Comparison of ENCODE assay signal across 35 cellular contexts in genomic region chr4:26099967-26100366, GRCh38.
"Had no signal": no experiment of that assay in that cellular context is flagged by ENCODE, and none has a peak within 500 bp of the region (broad histone marks: within the 10 kb centered on the region; RNA-seq: fewer than 3 reads in every experiment).

No MANE protein-coding gene starts in this region.

- H3K4me3 ChIP-seq: adrenal gland, ascending aorta, body of pancreas, breast epithelium, cardiac muscle cell had no signal

- H3K9me3 ChIP-seq: adrenal gland, body of pancreas had no signal

- H3K4me1 Mint-ChIP-seq: activated naive CD4-positive, alpha-beta T cell treated with anti-CD3 and anti-CD28 coated beads, Interleukin-2, amount 50 U/mL, for 24 hours; brain; central memory CD8-positive, alpha-beta T cell had no signal

- H3K27ac Mint-ChIP-seq: activated naive CD4-positive, alpha-beta T cell treated with anti-CD3 and anti-CD28 coated beads for 36 hours; activated naive CD4-positive, alpha-beta T cell treated with anti-CD3 and anti-CD28 coated beads, Interleukin-2, amount 10 ng/mL, durations not matched to agents 7 days and 5 days; activated naive CD4-positive, alpha-beta T cell treated with anti-CD3 and anti-CD28 coated beads, Interleukin-2, amount 50 U/mL, for 24 hours; activated naive CD4-positive, alpha-beta T cell treated with anti-CD3 and anti-CD28 coated beads, Interleukin-2, amount 50 U/mL, for 72 hours; activated naive CD8-positive, alpha-beta T cell; activated naive CD8-positive, alpha-beta T cell treated with anti-CD3 and anti-CD28 coated beads for 36 hours; activated naive CD8-positive, alpha-beta T cell treated with anti-CD3 and anti-CD28 coated beads, Interleukin-2, amount 10 ng/mL, durations not matched to agents 7 days and 5 days; activated naive CD8-positive, alpha-beta T cell treated with anti-CD3 and anti-CD28 coated beads, Interleukin-2, amount 50 U/mL, for 24 hours; activated T-cell treated with anti-CD3 and anti-CD28 coated beads, Interleukin-2, amount 50 U/mL, for 24 hours; activated T-cell treated with anti-CD3 and anti-CD28 coated beads, Interleukin-2, amount 50 U/mL, for 72 hours; activated T-helper 2 cell treated with anti-CD3 and anti-CD28 coated beads, Interferon-gamma antibody, Interleukin-2, Interleukin-4, amounts not matched to agents 10 μg/mL and 5 μg/mL and 100 μg/mL, durations not matched to agents 14 hours and 24 hours and 36 hours; brain had no signal

- H3K27me3 Mint-ChIP-seq: activated naive CD4-positive, alpha-beta T cell treated with anti-CD3 and anti-CD28 coated beads, Interleukin-2, amount 10 ng/mL, durations not matched to agents 7 days and 5 days; activated naive CD4-positive, alpha-beta T cell treated with anti-CD3 and anti-CD28 coated beads, Interleukin-2, amount 50 U/mL, for 24 hours; activated T-cell treated with anti-CD3 and anti-CD28 coated beads, Interleukin-2, amount 50 U/mL, for 24 hours had no signal

- DNase-seq: activated effector memory CD4-positive, alpha-beta T cell treated with anti-CD3 and anti-CD28 coated beads, Interleukin-2, amount 50 U/mL, for 16 hours; activated effector memory CD4-positive, alpha-beta T cell treated with Interleukin-2 at 50 U/mL for 16 hours; activated gamma-delta T cell; activated gamma-delta T cell treated with Interleukin-2 at 50 U/mL for 16 hours; activated naive CD4-positive, alpha-beta T cell; activated naive CD4-positive, alpha-beta T cell treated with anti-CD3 and anti-CD28 coated beads for 36 hours; activated naive CD4-positive, alpha-beta T cell treated with anti-CD3 and anti-CD28 coated beads, Interleukin-2, amount 10 ng/mL, durations not matched to agents 7 days and 5 days; activated naive CD4-positive, alpha-beta T cell treated with anti-CD3 and anti-CD28 coated beads, Interleukin-2, amount 50 U/mL, for 16 hours; activated naive CD4-positive, alpha-beta T cell treated with Interleukin-2 at 50 U/mL for 16 hours; activated naive CD8-positive, alpha-beta T cell treated with anti-CD3 and anti-CD28 coated beads for 36 hours; activated naive CD8-positive, alpha-beta T cell treated with anti-CD3 and anti-CD28 coated beads, Interleukin-2, amount 10 ng/mL, durations not matched to agents 7 days and 5 days; activated naive CD8-positive, alpha-beta T cell treated with anti-CD3 and anti-CD28 coated beads, Interleukin-2, amount 50 U/mL, for 24 hours; activated T-cell treated with anti-CD3 and anti-CD28 coated beads for 4 hours; activated T-cell treated with anti-CD3 and anti-CD28 coated beads, Interleukin-2, amount 50 U/mL, for 1 hour; activated T-cell treated with anti-CD3 and anti-CD28 coated beads, Interleukin-2, amount 50 U/mL, for 24 hours; activated T-cell treated with anti-CD3 and anti-CD28 coated beads, Interleukin-2, amount 50 U/mL, for 4 hours; activated T-cell treated with anti-CD3 and anti-CD28 coated beads, Interleukin-2, amount 50 U/mL, for 48 hours; activated T-cell treated with anti-CD3 and anti-CD28 coated beads, Interleukin-2, amount 50 U/mL, for 72 hours; adrenal gland; amniotic stem cell; amygdala; aorta; body of pancreas; brain microvascular endothelial cell; central memory CD4-positive, alpha-beta T cell; cerebellar nuclear complex had no signal

- ATAC-seq: activated naive CD4-positive, alpha-beta T cell treated with anti-CD3 and anti-CD28 coated beads, Interleukin-2, amount 50 U/mL, for 72 hours; activated naive CD8-positive, alpha-beta T cell treated with anti-CD3 and anti-CD28 coated beads, Interleukin-2, amount 50 U/mL, for 24 hours; activated T-cell treated with anti-CD3 and anti-CD28 coated beads, Interleukin-2, amount 50 U/mL, for 4 hours; activated T-cell treated with anti-CD3 and anti-CD28 coated beads, Interleukin-2, amount 50 U/mL, for 72 hours; body of pancreas had no signal

- H3K4me1 ChIP-seq: adrenal gland, ascending aorta, body of pancreas, breast epithelium had no signal

- H3K36me3 ChIP-seq: adrenal gland, ascending aorta, brain microvascular endothelial cell, breast epithelium, cardiac muscle cell had no signal

- H3K4me3 Mint-ChIP-seq: activated naive CD4-positive, alpha-beta T cell treated with anti-CD3 and anti-CD28 coated beads for 36 hours; activated naive CD4-positive, alpha-beta T cell treated with anti-CD3 and anti-CD28 coated beads, Interleukin-2, amount 10 ng/mL, durations not matched to agents 7 days and 5 days; activated naive CD4-positive, alpha-beta T cell treated with anti-CD3 and anti-CD28 coated beads, Interleukin-2, amount 50 U/mL, for 24 hours; activated naive CD8-positive, alpha-beta T cell; activated naive CD8-positive, alpha-beta T cell treated with anti-CD3 and anti-CD28 coated beads for 36 hours; activated naive CD8-positive, alpha-beta T cell treated with anti-CD3 and anti-CD28 coated beads, Interleukin-2, amount 10 ng/mL, durations not matched to agents 7 days and 5 days; activated naive CD8-positive, alpha-beta T cell treated with anti-CD3 and anti-CD28 coated beads, Interleukin-2, amount 50 U/mL, for 24 hours; activated T-cell treated with anti-CD3 and anti-CD28 coated beads, Interleukin-2, amount 50 U/mL, for 24 hours; activated T-cell treated with anti-CD3 and anti-CD28 coated beads, Interleukin-2, amount 50 U/mL, for 4 hours; activated T-cell treated with anti-CD3 and anti-CD28 coated beads, Interleukin-2, amount 50 U/mL, for 72 hours; brain; central memory CD8-positive, alpha-beta T cell had no signal

- H3K36me3 Mint-ChIP-seq: brain had no signal

- H3K27me3 ChIP-seq: adrenal gland, ascending aorta, body of pancreas, brain microvascular endothelial cell, breast epithelium, cardiac muscle cell had no signal

- H3K27ac ChIP-seq: adrenal gland, ascending aorta, body of pancreas, brain microvascular endothelial cell, breast epithelium, cardiac muscle cell had no signal
